Comparison of ENCODE assay signal across 8 cellular contexts in genomic region chr11:68121067-68121899, GRCh38. TPM values are rescaled to one million over a fixed set of nuclear protein-coding genes. Genes with fewer than 3 reads are reported as not detected.
DNase-seq lines count a peak whose midpoint lies in the region; ATAC-seq, FAIRE-seq and TF ChIP-seq lines count a peak whose summit lies in the region.

Gene CHKA, minus strand, starts transcription at chr11:68121388. Its CDS starts 211 bp downstream, at chr11:68121177.

- intact Hi-C loops in Calu3 (cut with micrococcal nuclease; ENCODE audit: unreplicated experiment): loop anchor here (2.0 kb wide), 1 partner anchor 14 kb away; no protein-coding TSS in a partner anchor

- H3K9me3 Mint-ChIP-seq in Calu3 (ENCODE audit: low read depth, unreplicated experiment) (no peaks in the 10 kb centered on the region), mesothelial cell of epicardium (no peaks in the 10 kb centered on the region)

- H3K9ac ChIP-seq in OCI-LY1 (ENCODE audit: low read length): peak within 1 kb of the TSS; percentile 71

- H3K79me2 ChIP-seq in OCI-LY1 (ENCODE audit: insufficient read depth, low read length): peaks cover 11% of the 10 kb centered on the region; the same call in 1 of the 2 replicates

- H3K27ac ChIP-seq in OCI-LY1 (ENCODE audit: low read depth, low read length, poor library complexity, severe bottlenecking): peak within 1 kb of the TSS; percentile 83

- H3K4me2 ChIP-seq in OCI-LY1 (ENCODE audit: low read length): peak within 1 kb of the TSS; percentile 82

- TF ChIP-seq CTCF in Calu3 (IDR thresholded peaks at IDR 0.05; ENCODE audit: unreplicated experiment) (no peak), OCI-LY1 (IDR thresholded peaks at IDR 0.05; ENCODE audit: low read length) (no peak), mesothelial cell of epicardium (IDR thresholded peaks at IDR 0.05; ENCODE audit: unreplicated experiment) (no peak)

- peaks cover 63% of the 10 kb centered on the region for H3K4me1 Mint-ChIP-seq in Calu3 (ENCODE audit: low read depth, unreplicated experiment)
- H3K4me1 Mint-ChIP-seq in mesothelial cell of epicardium: peaks cover 53% of the 10 kb centered on the region

- H3K4me3 ChIP-seq in OCI-LY1 (ENCODE audit: low read depth, low read length, poor library complexity, severe bottlenecking): peak within 1 kb of the TSS; percentile 87

- peaks cover 38% of the 10 kb centered on the region for H3K4me1 ChIP-seq in OCI-LY1 (ENCODE audit: insufficient read depth, low read length, severe bottlenecking)

- no peaks in the 10 kb centered on the region for H4K20me1 ChIP-seq in OCI-LY1 (ENCODE audit: insufficient read depth, low read length)

- no peaks in the 10 kb centered on the region; the same call in 1 of the 2 replicates for H3K36me3 ChIP-seq in OCI-LY1 (ENCODE audit: insufficient read depth, low read length)

- DNase-seq in Calu3 (peak; percentile 96), HTR-8/SVneo (ENCODE audit: insufficient read length, low spot score) (peak; percentile 97), mesothelial cell of epicardium (ENCODE audit: low spot score in 2 of 2, unreplicated experiment in 2 of 2) (peak; percentile 94 to 95)
- peak; percentile 90 for DNase-seq in activated CD8-positive, alpha-beta memory T cell treated with anti-CD3 and anti-CD28 coated beads, Interleukin-2, amount 50 U/mL, for 4 hours
- DNase-seq in stimulated activated CD8-positive, alpha-beta memory T cell treated with anti-CD3 and anti-CD28 coated beads, Interleukin-15, amount 100 ng/mL, for 4 hours (ENCODE audit: low read depth in 2 of 2): peak; percentile 71 to 82

- CTCF ChIA-PET in Calu3 (lab: Charles Lee): interaction anchor here (1.4 kb wide), 1 partner anchor 25 kb away, joined by 4 read pairs; no protein-coding TSS in a partner anchor

- H3K27me3 Mint-ChIP-seq in Calu3 (ENCODE audit: unreplicated experiment) (no peaks in the 10 kb centered on the region), mesothelial cell of epicardium (ENCODE audit: low read depth) (no peaks in the 10 kb centered on the region)

- H3K9me3 ChIP-seq in OCI-LY1 (ENCODE audit: low read length): no peaks in the 10 kb centered on the region

- H3K9me2 ChIP-seq in OCI-LY1 (ENCODE audit: low read depth, low read length): no peaks in the 10 kb centered on the region

- no peak within 1 kb of the TSS for H2AFZ ChIP-seq in OCI-LY1 (ENCODE audit: low read length)

- H3K27me3 ChIP-seq in OCI-LY1 (ENCODE audit: insufficient read depth, low read length): no peaks in the 10 kb centered on the region

- peak; percentile 82 for ATAC-seq in GM21381 (IDR thresholded peaks at IDR 0.05; ENCODE audit: unreplicated experiment)

- peak; percentile 99 for FAIRE-seq in HTR-8/SVneo (lab: Jason Lieb, UNC)

- in situ Hi-C loops in endometrial microvascular endothelial cells (cut with HindIII; ENCODE audit: inconsistent ontology term, low pct_unique_long_range_greater_than_20kb, low sequenced_read_pairs): no loop called here

- H3F3A ChIP-seq in OCI-LY1 (ENCODE audit: insufficient read depth, low read length): no peaks in the 10 kb centered on the region

- BruUV-seq in Calu3 (replicated peaks; lab: Mats Ljungman, UMichigan): no TSS peak

- H3K4me3 Mint-ChIP-seq in Calu3 (ENCODE audit: low read depth, unreplicated experiment) (peak within 1 kb of the TSS; percentile 80), mesothelial cell of epicardium (peak within 1 kb of the TSS; percentile 87)

- H3K27ac Mint-ChIP-seq in Calu3 (ENCODE audit: unreplicated experiment) (peak within 1 kb of the TSS; percentile 97), mesothelial cell of epicardium (peak within 1 kb of the TSS; percentile 98)

- peaks cover 73% of the 10 kb centered on the region for H3K36me3 Mint-ChIP-seq in Calu3 (ENCODE audit: insufficient read depth, unreplicated experiment)
- H3K36me3 Mint-ChIP-seq in mesothelial cell of epicardium: no peaks in the 10 kb centered on the region

RNA-seq across cellular contexts. Expression of gene CHKA, which starts in this region (rescaled TPM):
- total RNA-seq in Calu3 (2022) (100 and 104 TPM in 2 replicates), endometrial microvascular endothelial cells (ENCODE audit: inconsistent ontology term) (22.2 TPM), mesothelial cell of epicardium (71.8 to 74.4 TPM (median 72.8 TPM) in 3 replicates)

Comparison
In these comparisons a context has a peak if more than half of its experiments do, and no peak if none do; other contexts are left out.
1. Peak in every context shown above with its lines: DNase-seq, ATAC-seq, H3K4me3 ChIP-seq and H3K27ac ChIP-seq.